Comparison of ENCODE assay signal across 16 cellular contexts in the genomic region with DNA sequence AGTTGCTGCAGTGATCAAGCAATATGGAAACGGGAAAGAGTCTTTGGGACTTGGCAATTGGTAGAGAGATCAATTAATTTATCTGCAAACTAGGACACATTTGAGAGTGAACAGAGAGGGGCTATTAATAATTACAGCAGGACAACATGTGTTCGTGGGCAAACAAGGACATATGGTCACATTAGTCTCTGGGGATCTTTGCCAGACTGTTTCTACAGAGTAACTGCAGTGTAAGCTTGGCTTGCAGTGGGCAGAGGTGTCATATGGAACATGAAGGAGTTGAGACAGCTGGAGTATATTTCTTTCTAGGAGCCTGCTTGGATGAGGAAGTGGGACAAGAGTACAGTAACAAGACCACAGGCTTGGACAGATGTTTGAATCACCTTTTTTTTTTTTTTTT.
DNase-seq lines count a peak whose midpoint lies in the region; ATAC-seq and TF ChIP-seq lines count a peak whose summit lies in the region.
"Had no signal": no experiment of that assay in that cellular context is flagged by ENCODE, and none has a peak within 500 bp of the region (broad histone marks: within the 10 kb centered on the region; RNA-seq: fewer than 3 reads in every experiment).

No MANE protein-coding gene starts in this region.

- H3K27me3 ChIP-seq in endocrine pancreas (ENCODE audit: control insufficient read depth, insufficient read depth, low read length) (no peaks in the 10 kb centered on the region), psoas muscle (ENCODE audit: insufficient read depth in 3 of 3, low read length in 2 of 3) (no peaks in the 10 kb centered on the region), sigmoid colon (no peaks in the 10 kb centered on the region)

- H3K9me3 ChIP-seq in endocrine pancreas (ENCODE audit: control insufficient read depth, low read length) (no peaks in the 10 kb centered on the region), psoas muscle (no peaks in the 10 kb centered on the region), sigmoid colon (no peaks in the 10 kb centered on the region)

- DNase-seq in DMS 273 (lab: John Stamatoyannopoulos, UW; ENCODE audit: unreplicated experiment), result peak; percentile 34
- DNase-seq in DMS 273 treated with DMSO at 0.1 percent for 48 hours (lab: John Stamatoyannopoulos, UW), result no peak
- peak; percentile 48 for DNase-seq in NCI-H69 (lab: John Stamatoyannopoulos, UW)
- no peak for DNase-seq in psoas muscle
- no peak for DNase-seq in sigmoid colon
- DNase-seq in activated CD8-positive, alpha-beta memory T cell treated with anti-CD3 and anti-CD28 coated beads for 24 hours, result no peak
- no peak for DNase-seq in NCI-H1417 (lab: John Stamatoyannopoulos, UW)
- DNase-seq: CD4-positive, alpha-beta T cell; DMS79; H7; NCI-H146; NCI-H2081; NCI-H345 had no signal

- H3K4me3 ChIP-seq in endocrine pancreas (ENCODE audit: control insufficient read depth, insufficient read depth, low read length), result peak overlapping the region; percentile 17
- no peak overlapping the region for H3K4me3 ChIP-seq in psoas muscle
- no peak overlapping the region for H3K4me3 ChIP-seq in sigmoid colon

- H3K36me3 ChIP-seq in endocrine pancreas (ENCODE audit: control insufficient read depth, insufficient read depth, low read length) (no peaks in the 10 kb centered on the region), psoas muscle (ENCODE audit: insufficient read depth in 1 of 2, low read depth in 1 of 2) (no peaks in the 10 kb centered on the region), sigmoid colon (no peaks in the 10 kb centered on the region)

- ATAC-seq in psoas muscle, result peak in 3 of 4 donors; percentile 32 to 49 (median 34)

- WGBS in psoas muscle, 3 donors, result 16 to 27% (median 16%) methylated on average over 2 of the region's 2 CpGs
- WGBS in sigmoid colon, 2 donors, result 55 to 65% methylated on average over 2 of the region's 2 CpGs

- H3K27ac ChIP-seq in psoas muscle (no peak overlapping the region), sigmoid colon (no peak overlapping the region)
- H3K27ac ChIP-seq: 22Rv1, HL-60 had no signal

- no peak for TF ChIP-seq POLR2A in sigmoid colon (IDR thresholded peaks at IDR 0.05)

- no peaks in the 10 kb centered on the region for H3K4me1 ChIP-seq in endocrine pancreas (ENCODE audit: control insufficient read depth, insufficient read depth, low read length)
- no peaks in the 10 kb centered on the region for H3K4me1 ChIP-seq in psoas muscle
- H3K4me1 ChIP-seq in sigmoid colon, result peaks cover 0 to 7% (median 3%) of the 10 kb centered on the region in 4 donors

- intact Hi-C loops in psoas muscle (cut with DNase I), result no loop called here
- intact Hi-C loops in sigmoid colon (cut with DNase I), result no loop called here

- H3K9ac ChIP-seq in endocrine pancreas (ENCODE audit: control insufficient read depth, insufficient read depth, low read length), result no peak overlapping the region

- TF ChIP-seq EP300 in sigmoid colon (IDR thresholded peaks at IDR 0.05), result no peak

- no peak for TF ChIP-seq CTCF in psoas muscle (IDR thresholded peaks at IDR 0.05)
- TF ChIP-seq CTCF in sigmoid colon (IDR thresholded peaks at IDR 0.05), result no peak

Comparison
In these comparisons a context has a peak if more than half of its experiments do, and no peak if none do; other contexts are left out.
1. DNase-seq: peak in DMS 273 (single experiment) and NCI-H69 (single experiment); none in DMS 273 treated with DMSO at 0.1 percent for 48 hours (single experiment), psoas muscle (0 of 2), sigmoid colon (single experiment), activated CD8-positive, alpha-beta memory T cell treated with anti-CD3 and anti-CD28 coated beads for 24 hours (single experiment) and NCI-H1417 (0 of 3).